Comparison of ENCODE assay signal across 8 cellular contexts in genomic region chr12:56188116-56188785, GRCh38. TPM values are rescaled to one million over a fixed set of nuclear protein-coding genes. Genes with fewer than 3 reads are reported as not detected.
DNase-seq lines count a peak whose midpoint lies in the region; TF ChIP-seq lines count a peak whose summit lies in the region.

No MANE protein-coding gene starts in this region.

- TF ChIP-seq CTCF in BE2C (IDR thresholded peaks at IDR 0.05; ENCODE audit: low read depth, low read length) (no peak), breast epithelium (IDR thresholded peaks at IDR 0.05) (no peak)

- no peaks in the 10 kb centered on the region for H3K9me3 ChIP-seq in BE2C
- no peaks in the 10 kb centered on the region for H3K9me3 ChIP-seq in breast epithelium
- H3K9me3 ChIP-seq in mesodermal cell (ENCODE audit: control insufficient read depth, low read length): peaks cover 1% of the 10 kb centered on the region

- H3K4me1 ChIP-seq in BE2C (no peaks in the 10 kb centered on the region), breast epithelium (peaks cover 0 to 13% of the 10 kb centered on the region in 2 donors), mesodermal cell (ENCODE audit: control insufficient read depth, insufficient read depth, low read length, poor library complexity, severe bottlenecking) (peaks cover 10% of the 10 kb centered on the region)

- peaks cover 29% of the 10 kb centered on the region for H3K36me3 ChIP-seq in BE2C
- H3K36me3 ChIP-seq in breast epithelium: no peaks in the 10 kb centered on the region
- peaks cover 44% of the 10 kb centered on the region for H3K36me3 ChIP-seq in mesodermal cell (ENCODE audit: control insufficient read depth, insufficient read depth, low read length)

- H3K27ac ChIP-seq in breast epithelium: peak overlapping the region; percentile 93 to 96
- H3K27ac ChIP-seq in mesodermal cell (ENCODE audit: low read depth, low read length, severe bottlenecking): peak overlapping the region; percentile 81

- DNase-seq in BE2C (no peak), breast epithelium (ENCODE audit: low spot score in 2 of 2) (no peak), cerebellar nuclear complex (lab: John Stamatoyannopoulos, UW) (no peak), SKM-1 treated with dmso at 0.1 percent for 144 hours (lab: John Stamatoyannopoulos, UW; ENCODE audit: unreplicated experiment) (no peak), GOT3 (lab: John Stamatoyannopoulos, UW) (no peak), LoVo (ENCODE audit: low spot score) (no peak)
- no peak for DNase-seq in Jurkat, Clone E6-1 (ENCODE audit: low read depth, low spot score)

- intact Hi-C loops in breast epithelium (cut with DNase I; ENCODE audit: low total_unique reads): loop anchor here (5.0 kb wide), 1 partner anchor 61 kb away; the partner anchor contains the start of gene ESYT1

- 20 to 24% methylated on average over 6 to 8 of the region's 10 CpGs for whole genome bisulfite sequencing in mesodermal cell (ENCODE audit: insufficient coverage in 2 of 2), 2 experiments

- H3K27me3 ChIP-seq in BE2C (no peaks in the 10 kb centered on the region), breast epithelium (no peaks in the 10 kb centered on the region)

- H3K4me3 ChIP-seq in BE2C (ENCODE audit: low read depth, low read length) (peak overlapping the region; percentile 84), breast epithelium (peak overlapping the region; percentile 78 to 94 (median 92)), mesodermal cell (ENCODE audit: extremely low read depth, insufficient read depth, low read length, poor library complexity, severe bottlenecking) (peak overlapping the region; percentile 89)
- peak overlapping the region; percentile 90 for H3K4me3 ChIP-seq in Jurkat, Clone E6-1 (ENCODE audit: low read length)

- no peak for TF ChIP-seq POLR2A in breast epithelium (IDR thresholded peaks at IDR 0.05)

RNA-seq across cellular contexts. Expression of gene SMARCC2, which starts 1.0 kb away (rescaled TPM):
- 57.8 TPM for polyA plus RNA-seq in BE2C (2012; ENCODE audit: insufficient read depth, insufficient read length, low read depth)
- 81.0 TPM for polyA plus RNA-seq in Jurkat, Clone E6-1 (2012; ENCODE audit: insufficient read depth, insufficient read length)
- 100 to 1,000 TPM; 105 to 114 (median 106) TPM for total RNA-seq in breast epithelium
- 60.3 TPM for polyA plus RNA-seq in mesodermal cell (2013, experiment 1 of 2)
- 51.4 TPM for polyA plus RNA-seq in mesodermal cell (2013, experiment 2 of 2)

RNA-seq across cellular contexts. Expression of gene MYL6, which starts 30.1 kb away (rescaled TPM):
- polyA plus RNA-seq in BE2C (2012; ENCODE audit: insufficient read depth, insufficient read length, low read depth): 1,641 TPM
- 825 TPM for polyA plus RNA-seq in Jurkat, Clone E6-1 (2012; ENCODE audit: insufficient read depth, insufficient read length)
- total RNA-seq in breast epithelium: 1,000 to 10,000 TPM; 1,725 to 2,481 (median 1,981) TPM
- polyA plus RNA-seq in mesodermal cell (2013, experiment 1 of 2): 2,005 TPM
- 1,646 TPM for polyA plus RNA-seq in mesodermal cell (2013, experiment 2 of 2)

RNA-seq across cellular contexts. Expression of gene RNF41, which starts 33.5 kb away (rescaled TPM):
- polyA plus RNA-seq in BE2C (2012; ENCODE audit: insufficient read depth, insufficient read length, low read depth): 82.7 TPM
- 33.8 TPM for polyA plus RNA-seq in Jurkat, Clone E6-1 (2012; ENCODE audit: insufficient read depth, insufficient read length)
- total RNA-seq in breast epithelium: 10 to 100 TPM; 64.4 to 86.6 (median 81.3) TPM
- polyA plus RNA-seq in mesodermal cell (2013, experiment 1 of 2): 61.5 TPM
- polyA plus RNA-seq in mesodermal cell (2013, experiment 2 of 2): 47.4 TPM

RNA-seq across cellular contexts. Expression of gene MYL6B, which starts 35.9 kb away (rescaled TPM):
- 334 TPM for polyA plus RNA-seq in BE2C (2012; ENCODE audit: insufficient read depth, insufficient read length, low read depth)
- 282 TPM for polyA plus RNA-seq in Jurkat, Clone E6-1 (2012; ENCODE audit: insufficient read depth, insufficient read length)
- total RNA-seq in breast epithelium: 10 to 100 TPM; 29.6 to 52.8 (median 43.2) TPM
- polyA plus RNA-seq in mesodermal cell (2013, experiment 1 of 2): 154 TPM
- polyA plus RNA-seq in mesodermal cell (2013, experiment 2 of 2): 131 TPM

RNA-seq across cellular contexts. Expression of gene NABP2, which starts 35.9 kb away (rescaled TPM):
- polyA plus RNA-seq in BE2C (2012; ENCODE audit: insufficient read depth, insufficient read length, low read depth): 147 TPM
- polyA plus RNA-seq in Jurkat, Clone E6-1 (2012; ENCODE audit: insufficient read depth, insufficient read length): 86.9 TPM
- total RNA-seq in breast epithelium: 10 to 100 TPM; 24.7 to 31.2 (median 27.5) TPM
- polyA plus RNA-seq in mesodermal cell (2013, experiment 1 of 2): 20.2 TPM
- polyA plus RNA-seq in mesodermal cell (2013, experiment 2 of 2): 18.6 TPM
